13 cellular contexts compared by ENCODE assay signal in the genomic region with DNA sequence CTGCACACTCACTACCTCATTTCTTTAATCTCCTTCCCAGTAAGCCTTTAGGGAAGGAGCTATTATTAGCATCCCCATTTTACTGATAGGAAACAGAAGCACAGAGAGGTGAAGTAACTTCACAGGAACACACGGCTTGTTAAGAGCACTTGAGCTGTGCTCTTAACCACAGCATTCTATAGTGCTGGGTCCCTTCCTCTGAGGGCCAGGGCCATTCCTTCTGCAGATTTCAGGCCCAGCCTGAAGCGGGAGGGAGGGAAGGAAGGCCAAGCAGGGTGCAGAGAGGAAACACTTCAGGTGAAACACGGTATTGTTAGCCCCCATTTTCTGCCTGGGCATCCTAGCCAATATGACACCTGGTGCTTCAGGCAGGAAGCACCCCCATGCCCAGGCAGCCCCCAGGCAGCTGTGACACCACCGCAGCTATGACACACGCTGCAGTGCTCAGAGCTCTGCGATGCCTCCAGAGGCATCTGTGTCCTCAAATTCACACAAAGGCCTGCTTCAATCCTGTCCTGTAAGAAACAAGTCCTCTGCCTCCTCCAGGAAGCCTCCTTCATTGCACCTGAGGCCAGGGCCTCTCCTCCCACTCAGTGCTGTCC. TPM values are rescaled to one million over a fixed set of nuclear protein-coding genes. Genes with fewer than 3 reads are reported as not detected.
DNase-seq lines count a peak whose midpoint lies in the region; ATAC-seq, FAIRE-seq and TF ChIP-seq lines count a peak whose summit lies in the region.
"Had no signal": no experiment of that assay in that cellular context is flagged by ENCODE, and none has a peak within 500 bp of the region (broad histone marks: within the 10 kb centered on the region; RNA-seq: fewer than 3 reads in every experiment).

No MANE protein-coding gene starts in this region.

- H3K27me3 Mint-ChIP-seq in CD8-positive, alpha-beta T cell (ENCODE audit: low read depth) = no peaks in the 10 kb centered on the region
- H3K27me3 Mint-ChIP-seq in HFFc6 (ENCODE audit: insufficient read depth) (no peaks in the 10 kb centered on the region), astrocyte (ENCODE audit: low read depth, unreplicated experiment) (no peaks in the 10 kb centered on the region)
- H3K27me3 Mint-ChIP-seq in naive thymus-derived CD8-positive, alpha-beta T cell = no peaks in the 10 kb centered on the region
- H3K27me3 Mint-ChIP-seq: type B pancreatic cell had no signal

- CTCF ChIA-PET in CD8-positive, alpha-beta T cell (lab: Charles Lee) = interaction anchor here (1.2 to 1.8 kb wide), 4 partner anchors 17 to 122 kb away, joined by 3 to 5 read pairs (median 4); no protein-coding TSS in a partner anchor

- POLR2A ChIA-PET in CD8-positive, alpha-beta T cell (lab: Charles Lee) = interaction anchor here (0.6 kb wide), 1 partner anchor 120 kb away, joined by 3 read pairs; no protein-coding TSS in a partner anchor
- POLR2A ChIA-PET in naive thymus-derived CD8-positive, alpha-beta T cell (lab: Charles Lee) = no interaction called here

- H3K9ac ChIP-seq in astrocyte (ENCODE audit: low read length) = peak overlapping the region; percentile 44

- H3K4me1 Mint-ChIP-seq in CD8-positive, alpha-beta T cell (ENCODE audit: low read depth) = peaks cover 18% of the 10 kb centered on the region
- peaks cover 63% of the 10 kb centered on the region for H3K4me1 Mint-ChIP-seq in HFFc6 (ENCODE audit: low read depth)
- peaks cover 44% of the 10 kb centered on the region for H3K4me1 Mint-ChIP-seq in astrocyte (ENCODE audit: low read depth, unreplicated experiment)
- peaks cover 12 to 26% (median 22%) of the 10 kb centered on the region in 4 donors for H3K4me1 Mint-ChIP-seq in naive thymus-derived CD8-positive, alpha-beta T cell

- H3K79me2 ChIP-seq in astrocyte (ENCODE audit: insufficient read depth, low read length) = peaks cover 3% of the 10 kb centered on the region

- intact Hi-C loops in CD8-positive, alpha-beta T cell (cut with DNase I, micrococcal nuclease) = no loop called here

- no peak for FAIRE-seq in astrocyte (lab: Jason Lieb, UNC)

- no peak for TF ChIP-seq CTCF in CD8-positive, alpha-beta T cell (IDR thresholded peaks at IDR 0.05)
- TF ChIP-seq CTCF in HFFc6 (IDR thresholded peaks at IDR 0.05) = no peak
- no peak for TF ChIP-seq CTCF in astrocyte (IDR thresholded peaks at IDR 0.05; ENCODE audit: insufficient read depth, low read depth, low read length)

- H3K4me2 ChIP-seq in astrocyte (ENCODE audit: low read length) = peak overlapping the region; percentile 58

- no peaks in the 10 kb centered on the region for H3K9me3 ChIP-seq in CD8-positive, alpha-beta T cell (ENCODE audit: low read length)
- no peaks in the 10 kb centered on the region for H3K9me3 ChIP-seq in astrocyte (ENCODE audit: insufficient read depth, low read depth, low read length)
- H3K9me3 ChIP-seq: Caco-2 had no signal

- H2AFZ ChIP-seq in astrocyte (ENCODE audit: low read depth, low read length) = peak overlapping the region; percentile 42

- no peaks in the 10 kb centered on the region for H3K36me3 ChIP-seq in CD8-positive, alpha-beta T cell (ENCODE audit: insufficient read depth, low read length)
- H3K36me3 ChIP-seq in astrocyte (ENCODE audit: insufficient read depth, low read length) = no peaks in the 10 kb centered on the region

- H3K9me3 Mint-ChIP-seq in CD8-positive, alpha-beta T cell = no peaks in the 10 kb centered on the region
- H3K9me3 Mint-ChIP-seq in HFFc6 (no peaks in the 10 kb centered on the region), astrocyte (ENCODE audit: unreplicated experiment) (no peaks in the 10 kb centered on the region)
- no peaks in the 10 kb centered on the region for H3K9me3 Mint-ChIP-seq in naive thymus-derived CD8-positive, alpha-beta T cell
- H3K9me3 Mint-ChIP-seq: immature natural killer cell, type B pancreatic cell had no signal

- no peaks in the 10 kb centered on the region for H4K20me1 ChIP-seq in astrocyte (ENCODE audit: insufficient read depth, low read length)

- no peak overlapping the region for H3K4me3 Mint-ChIP-seq in CD8-positive, alpha-beta T cell
- H3K4me3 Mint-ChIP-seq in HFFc6 (0 out of 2 replicates have a peak overlapping the region, but pooled peaks have one; percentile 23), astrocyte (ENCODE audit: unreplicated experiment) (no peak overlapping the region)
- peak overlapping the region in 3 of 10 donors; percentile 10 to 34 (median 29) for H3K4me3 Mint-ChIP-seq in naive thymus-derived CD8-positive, alpha-beta T cell
- H3K4me3 Mint-ChIP-seq: immature natural killer cell, type B pancreatic cell had no signal

- H3K4me1 ChIP-seq in CD8-positive, alpha-beta T cell (ENCODE audit: insufficient read depth, low read length) = peaks cover 19% of the 10 kb centered on the region
- peaks cover 57% of the 10 kb centered on the region for H3K4me1 ChIP-seq in astrocyte (ENCODE audit: insufficient read depth, low read length)
- H3K4me1 ChIP-seq: Caco-2 had no signal

- peak in 5 of 7 experiments; percentile 20 to 70 (median 29) for DNase-seq in CD8-positive, alpha-beta T cell
- peak; percentile 19 for DNase-seq in HFFc6
- DNase-seq in astrocyte (ENCODE audit: low read depth) = peak; percentile 36
- DNase-seq in naive thymus-derived CD8-positive, alpha-beta T cell = peak in 8 of 10 donors; percentile 13 to 72 (median 46)
- DNase-seq in NCI-H146 treated with DMSO at 0.1 percent for 48 hours (lab: John Stamatoyannopoulos, UW; ENCODE audit: unreplicated experiment) = no peak
- DNase-seq in SHP77 (lab: John Stamatoyannopoulos, UW) = no peak
- DNase-seq: activated CD4-positive, alpha-beta T cell treated with anti-CD3 and anti-CD28 coated beads for 4 hours; activated naive CD4-positive, alpha-beta T cell; Caco-2; immature natural killer cell had no signal

- no peaks in the 10 kb centered on the region for H3K27me3 ChIP-seq in CD8-positive, alpha-beta T cell (ENCODE audit: insufficient read depth, low read length)
- no peaks in the 10 kb centered on the region for H3K27me3 ChIP-seq in astrocyte (ENCODE audit: insufficient read depth, low read length)

- no peaks in the 10 kb centered on the region for H3K36me3 Mint-ChIP-seq in CD8-positive, alpha-beta T cell
- H3K36me3 Mint-ChIP-seq in HFFc6 (ENCODE audit: low read depth) (no peaks in the 10 kb centered on the region; the same call in 1 of the 2 replicates), astrocyte (ENCODE audit: low read depth, unreplicated experiment) (no peaks in the 10 kb centered on the region)
- H3K36me3 Mint-ChIP-seq in naive thymus-derived CD8-positive, alpha-beta T cell = no peaks in the 10 kb centered on the region
- H3K36me3 Mint-ChIP-seq: immature natural killer cell, type B pancreatic cell had no signal

- ATAC-seq in CD8-positive, alpha-beta T cell = peak; percentile 98
- peak; percentile 96 to 98 for ATAC-seq in naive thymus-derived CD8-positive, alpha-beta T cell
- no peak for ATAC-seq in GM19023 (IDR thresholded peaks at IDR 0.05; ENCODE audit: unreplicated experiment)
- ATAC-seq in GM18861 (IDR thresholded peaks at IDR 0.05; ENCODE audit: unreplicated experiment) = no peak

- no peak overlapping the region for H3K27ac ChIP-seq in CD8-positive, alpha-beta T cell (ENCODE audit: low read depth, low read length)
- H3K27ac ChIP-seq in astrocyte (ENCODE audit: low read depth, low read length) = peak overlapping the region; percentile 36

- H3K27ac Mint-ChIP-seq in CD8-positive, alpha-beta T cell = peak overlapping the region; percentile 81
- H3K27ac Mint-ChIP-seq in HFFc6 (peak overlapping the region; percentile 75), astrocyte (ENCODE audit: unreplicated experiment) (peak overlapping the region; percentile 87)
- H3K27ac Mint-ChIP-seq in naive thymus-derived CD8-positive, alpha-beta T cell = peak overlapping the region; percentile 25 to 89 (median 74)
- H3K27ac Mint-ChIP-seq: immature natural killer cell, type B pancreatic cell had no signal

- no peak overlapping the region for H3K4me3 ChIP-seq in CD8-positive, alpha-beta T cell (ENCODE audit: low read depth, low read length)
- no peak overlapping the region for H3K4me3 ChIP-seq in astrocyte (ENCODE audit: insufficient read depth, low read depth, low read length)

RNA-seq across cellular contexts. Expression of a gene that starts 4.5 kb away (rescaled TPM):
- total RNA-seq in CD8-positive, alpha-beta T cell = under 1 TPM; 0.08 to 0.11 TPM
- total RNA-seq in HFFc6 (2021; fragmentation: NEBNext Ultra II Directional; extraction: Animal tissue kit (Norgen Biotek cat#: 25700)) = 10 to 100 TPM in 3 of 6 experiments, 1 to 10 TPM in 3; 8.1 to 22.9 (median 9.4) TPM
- total RNA-seq in astrocyte = 26.4 and 39.9 TPM in 2 replicates
- under 1 TPM; 0.19 to 0.26 TPM for total RNA-seq in naive thymus-derived CD8-positive, alpha-beta T cell
- polyA plus RNA-seq in naive thymus-derived CD8-positive, alpha-beta T cell = not detected
- polyA plus RNA-seq: immature natural killer cell had no signal

RNA-seq across cellular contexts. Expression of a gene that starts 19.2 kb away (rescaled TPM):
- total RNA-seq in CD8-positive, alpha-beta T cell = 10 to 100 TPM in 1 of 2 experiments, 1 to 10 TPM in 1; 9.1 to 11.8 TPM
- 10 to 100 TPM in 3 of 6 experiments, 1 to 10 TPM in 3; 9.4 to 14.0 (median 10.0) TPM for total RNA-seq in HFFc6 (2021; fragmentation: NEBNext Ultra II Directional; extraction: Animal tissue kit (Norgen Biotek cat#: 25700))
- total RNA-seq in astrocyte = 13.6 and 14.1 TPM in 2 replicates
- 10 to 100 TPM; 24.6 to 25.4 TPM for total RNA-seq in naive thymus-derived CD8-positive, alpha-beta T cell
- 10 to 100 TPM; 16.4 to 25.5 (median 17.3) TPM for polyA plus RNA-seq in naive thymus-derived CD8-positive, alpha-beta T cell

RNA-seq across cellular contexts. Expression of a gene that starts 28.9 kb away (rescaled TPM):
- not detected for total RNA-seq in CD8-positive, alpha-beta T cell
- total RNA-seq in HFFc6 (2021; fragmentation: NEBNext Ultra II Directional; extraction: Animal tissue kit (Norgen Biotek cat#: 25700)) = not detected
- total RNA-seq in astrocyte = not detected in 2 replicates
- not detected for total RNA-seq in naive thymus-derived CD8-positive, alpha-beta T cell
- polyA plus RNA-seq in naive thymus-derived CD8-positive, alpha-beta T cell = under 1 TPM in 1 of 3 donors, not detected in 2; 0.16 TPM
- polyA plus RNA-seq: immature natural killer cell had no signal

RNA-seq across cellular contexts. Expression of a gene that starts 50.4 kb away (rescaled TPM):
- not detected for total RNA-seq in CD8-positive, alpha-beta T cell
- total RNA-seq in HFFc6 (2021; fragmentation: NEBNext Ultra II Directional; extraction: Animal tissue kit (Norgen Biotek cat#: 25700)) = not detected
- not detected in 2 replicates for total RNA-seq in astrocyte
- total RNA-seq in naive thymus-derived CD8-positive, alpha-beta T cell = not detected
- not detected for polyA plus RNA-seq in naive thymus-derived CD8-positive, alpha-beta T cell
- total RNA-seq: Caco-2 had no signal

Comparison
In these comparisons a context has a peak if more than half of its experiments do, and no peak if none do; other contexts are left out.
1. ATAC-seq: peak in CD8-positive, alpha-beta T cell (single experiment) and naive thymus-derived CD8-positive, alpha-beta T cell (2 of 2); none in GM19023 (single experiment) and GM18861 (single experiment).
2. DNase-seq: peak in CD8-positive, alpha-beta T cell (5 of 7), HFFc6 (single experiment), astrocyte (single experiment) and naive thymus-derived CD8-positive, alpha-beta T cell (8 of 10); none in NCI-H146 treated with DMSO at 0.1 percent for 48 hours (single experiment) and SHP77 (0 of 2).
3. RNA of a gene that starts 4.5 kb away (total RNA-seq): 26.4 to 39.9 TPM in astrocyte and 8.1 to 22.9 TPM in HFFc6; 0.19 to 0.26 TPM in naive thymus-derived CD8-positive, alpha-beta T cell and 0.08 to 0.11 TPM in CD8-positive, alpha-beta T cell; every median in the first group is over 4 times any median in the second.
4. Peak in every context shown above with its lines, with median percentiles within 50 percentile points of each other: H3K27ac Mint-ChIP-seq.